ENCODE assay signal across 19 cellular contexts in genomic region chr11:47688986-47689385, GRCh38. TPM values are rescaled to one million over a fixed set of nuclear protein-coding genes. Genes with fewer than 3 reads are reported as not detected.
DNase-seq lines count a peak whose midpoint lies in the region; ATAC-seq, FAIRE-seq and TF ChIP-seq lines count a peak whose summit lies in the region.
"Had no signal": no experiment of that assay in that cellular context is flagged by ENCODE, and none has a peak within 500 bp of the region (broad histone marks: within the 10 kb centered on the region; RNA-seq: fewer than 3 reads in every experiment).

No MANE protein-coding gene starts in this region.

- no peaks in the 10 kb centered on the region for H3K36me3 Mint-ChIP-seq in stimulated activated memory B cell treated with anti-CD40 and anti-IgM and Interleukin-4, amounts not matched to agents 10 μg/mL and 1 μg/mL and 100 μg/mL, for 72 hours
- H3K36me3 Mint-ChIP-seq: CD4-positive, alpha-beta memory T cell had no signal

- intact Hi-C loops in colonic mucosa (cut with DNase I) (no loop called here), left colon (cut with DNase I, micrococcal nuclease) (no loop called here), thyroid gland (cut with DNase I) (no loop called here)

- H3K9me3 Mint-ChIP-seq in stimulated activated memory B cell treated with anti-CD40 and anti-IgM and Interleukin-4, amounts not matched to agents 10 μg/mL and 1 μg/mL and 100 μg/mL, for 72 hours: no peaks in the 10 kb centered on the region
- H3K9me3 Mint-ChIP-seq: CD4-positive, alpha-beta memory T cell; HFFc6 had no signal

- ATAC-seq in left colon: peak; percentile 96
- no peak for ATAC-seq in stimulated activated memory B cell treated with anti-CD40 and anti-IgM and Interleukin-4, amounts not matched to agents 10 μg/mL and 1 μg/mL and 100 μg/mL, for 72 hours

- no peaks in the 10 kb centered on the region for H3K4me1 Mint-ChIP-seq in stimulated activated memory B cell treated with anti-CD40 and anti-IgM and Interleukin-4, amounts not matched to agents 10 μg/mL and 1 μg/mL and 100 μg/mL, for 72 hours

- H3K27ac ChIP-seq in colonic mucosa: peak overlapping the region; percentile 26
- peak overlapping the region; percentile 24 to 60 for H3K27ac ChIP-seq in small intestine (ENCODE audit: low read depth in 1 of 2, low read length in 1 of 2)
- H3K27ac ChIP-seq in thyroid gland: no peak overlapping the region

- DNase-seq in colonic mucosa (no peak), left colon (no peak), small intestine (peak; percentile 89), thyroid gland (no peak), HTR-8/SVneo (ENCODE audit: insufficient read length, low spot score) (no peak)
- DNase-seq: Calu3; CD4-positive, alpha-beta memory T cell; COR-L47; DMS53; DMS79 treated with DMSO at 0.1 percent for 48 hours; GF-D8; GOT3; HFFc6 had no signal

- H3K36me3 ChIP-seq in colonic mucosa (no peaks in the 10 kb centered on the region), small intestine (ENCODE audit: control insufficient read depth in 2 of 2, insufficient read depth in 2 of 2, low read length in 2 of 2) (no peaks in the 10 kb centered on the region), thyroid gland (no peaks in the 10 kb centered on the region)
- H3K36me3 ChIP-seq: HAP-1 had no signal

- H3K4me3 Mint-ChIP-seq in stimulated activated memory B cell treated with anti-CD40 and anti-IgM and Interleukin-4, amounts not matched to agents 10 μg/mL and 1 μg/mL and 100 μg/mL, for 72 hours: no peak overlapping the region
- H3K4me3 Mint-ChIP-seq: CD4-positive, alpha-beta memory T cell; HFFc6 had no signal

- 27 to 71% (median 28%) methylated on average over 2 of the region's 2 CpGs for WGBS in small intestine, 3 donors
- WGBS in thyroid gland, 2 donors: 85 to 92% methylated on average over 2 of the region's 2 CpGs

- H3K27me3 ChIP-seq in colonic mucosa (no peaks in the 10 kb centered on the region), small intestine (ENCODE audit: control insufficient read depth in 2 of 2, insufficient read depth in 2 of 2, low read length in 2 of 2) (no peaks in the 10 kb centered on the region), thyroid gland (no peaks in the 10 kb centered on the region)

- H3K27ac Mint-ChIP-seq in stimulated activated memory B cell treated with anti-CD40 and anti-IgM and Interleukin-4, amounts not matched to agents 10 μg/mL and 1 μg/mL and 100 μg/mL, for 72 hours: no peak overlapping the region
- H3K27ac Mint-ChIP-seq: CD4-positive, alpha-beta memory T cell; HFFc6 had no signal

- H3K9me3 ChIP-seq in colonic mucosa: no peaks in the 10 kb centered on the region
- no peaks in the 10 kb centered on the region for H3K9me3 ChIP-seq in small intestine (ENCODE audit: control insufficient read depth, low read depth)
- H3K9me3 ChIP-seq in thyroid gland: no peaks in the 10 kb centered on the region
- H3K9me3 ChIP-seq: HAP-1 had no signal

- FAIRE-seq in small intestine (lab: Jason Lieb, UNC): peak; percentile 36
- FAIRE-seq in HTR-8/SVneo (lab: Jason Lieb, UNC): no peak
- FAIRE-seq: GM12891, GM18507, H54 had no signal

- H3K4me3 ChIP-seq in colonic mucosa (no peak overlapping the region), small intestine (ENCODE audit: low read depth in 1 of 2, low read length in 2 of 2) (no peak overlapping the region), thyroid gland (replicated peaks in 1 of 3) (no peak overlapping the region)
- H3K4me3 ChIP-seq: HAP-1 had no signal

- no peaks in the 10 kb centered on the region for H3K4me1 ChIP-seq in colonic mucosa
- peaks cover 0 to 2% of the 10 kb centered on the region in 2 donors for H3K4me1 ChIP-seq in small intestine (ENCODE audit: control insufficient read depth in 2 of 2, insufficient read depth in 1 of 2, low read depth in 1 of 2, low read length in 1 of 2)
- no peaks in the 10 kb centered on the region for H3K4me1 ChIP-seq in thyroid gland
- H3K4me1 ChIP-seq: HAP-1 had no signal

- no peaks in the 10 kb centered on the region for H3K27me3 Mint-ChIP-seq in stimulated activated memory B cell treated with anti-CD40 and anti-IgM and Interleukin-4, amounts not matched to agents 10 μg/mL and 1 μg/mL and 100 μg/mL, for 72 hours
- H3K27me3 Mint-ChIP-seq: CD4-positive, alpha-beta memory T cell had no signal

- no peak overlapping the region for H3K9ac ChIP-seq in colonic mucosa (ENCODE audit: low read depth in 2 of 2, low read length in 2 of 2)

- no peak for TF ChIP-seq POLR2A in thyroid gland (IDR thresholded peaks at IDR 0.05)

- TF ChIP-seq CTCF in colonic mucosa (IDR thresholded peaks at IDR 0.05) (no peak), thyroid gland (IDR thresholded peaks at IDR 0.05) (no peak)

RNA-seq across cellular contexts. Expression of gene AGBL2, which starts 26.2 kb away (rescaled TPM):
- total RNA-seq in colonic mucosa (1 to 10 TPM in 1 of 2 donors, under 1 TPM in 1; 0.74 to 2.2 TPM), left colon (1 to 10 TPM; 2.3 to 2.9 TPM), thyroid gland (1 to 10 TPM in 1 of 4 donors, under 1 TPM in 3; 0.59 to 1.1 (median 0.87) TPM)
- 1 to 10 TPM in 2 of 3 donors, under 1 TPM in 1; 0.81 to 2.7 (median 1.0) TPM for polyA plus RNA-seq in small intestine
- total RNA-seq: G401 had no signal

RNA-seq across cellular contexts. Expression of gene MTCH2, which starts 46.6 kb away (rescaled TPM):
- total RNA-seq in colonic mucosa (100 to 1,000 TPM; 162 to 190 TPM), left colon (100 to 1,000 TPM; 131 to 155 TPM), thyroid gland (100 to 1,000 TPM in 1 of 4 donors, 10 to 100 TPM in 3; 70.3 to 126 (median 82.2) TPM)
- polyA plus RNA-seq in small intestine: 100 to 1,000 TPM; 115 to 149 (median 140) TPM

Comparison
In these comparisons a context has a peak if more than half of its experiments do, and no peak if none do; other contexts are left out.
1. H3K27ac ChIP-seq: peak in colonic mucosa (single experiment) and small intestine (2 of 2); none in thyroid gland (0 of 3).